ENCODE assay signal across 22 cellular contexts in the genomic region with DNA sequence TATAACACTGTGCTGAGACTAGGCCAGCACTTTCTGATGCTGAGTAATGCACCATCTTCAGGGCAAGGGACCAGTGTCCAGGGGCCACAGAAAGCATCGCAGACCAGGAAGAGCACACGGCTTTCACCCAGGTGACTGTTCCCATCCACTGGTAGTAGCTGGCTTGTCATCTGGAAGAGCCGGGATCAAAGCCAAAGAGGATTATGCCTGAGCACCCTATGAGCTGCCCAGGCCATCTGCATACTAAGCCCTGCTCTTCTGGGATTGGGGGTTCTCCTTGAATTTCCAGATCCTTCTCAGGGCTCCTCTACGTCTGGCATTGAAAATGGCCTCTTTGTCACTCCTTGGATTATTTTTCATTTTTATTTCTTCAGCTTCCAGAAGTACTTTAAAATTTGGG.
"Had no signal": no experiment of that assay in that cellular context is flagged by ENCODE, and none has a peak within 500 bp of the region (broad histone marks: within the 10 kb centered on the region; RNA-seq: fewer than 3 reads in every experiment).

No MANE protein-coding gene starts in this region.

- H3K27ac ChIP-seq: dorsolateral prefrontal cortex, left lung, neural progenitor cell, parathyroid adenoma, right lobe of liver, thoracic aorta, tibial nerve, upper lobe of left lung had no signal

- H3K4me3 ChIP-seq: dorsolateral prefrontal cortex, left lung, mucosa of descending colon, neural progenitor cell, right lobe of liver, thoracic aorta, tibial nerve, upper lobe of left lung had no signal

- H3K9me3 Mint-ChIP-seq: stimulated activated naive B cell treated with anti-CD40 and anti-IgM and Interleukin-4, amounts not matched to agents 10 μg/mL and 1 μg/mL and 100 μg/mL, for 72 hours; stimulated activated naive CD8-positive, alpha-beta T cell treated with anti-CD3 and anti-CD28 coated beads, Interleukin-15, Interleukin-2, amounts not matched to agents 100 ng/mL and 50 ng/mL, for 24 hours had no signal

- H3K9me3 ChIP-seq: left lung, mucosa of descending colon, right lobe of liver, thoracic aorta, tibial nerve, upper lobe of left lung had no signal

- H3K27me3 ChIP-seq: dorsolateral prefrontal cortex, left lung, neural progenitor cell, right lobe of liver, tibial nerve, upper lobe of left lung had no signal

- DNase-seq: dorsolateral prefrontal cortex; effector CD4-positive, alpha-beta T cell; hypothalamus; left cardiac atrium; left lung; mesenchymal stem cell; mucosa of descending colon; naive thymus-derived CD4-positive, alpha-beta T cell; right lobe of liver; small intestine; stimulated activated CD4-positive, alpha-beta T cell treated with anti-CD3 and anti-CD28 coated beads, Interleukin-15, amount 100 ng/mL, for 24 hours; stimulated activated CD4-positive, alpha-beta T cell treated with anti-CD3 and anti-CD28 coated beads, Interleukin-2, amount 100 ng/mL, for 48 hours; stimulated activated naive B cell treated with anti-CD40 and anti-IgM and Interleukin-4, amounts not matched to agents 10 μg/mL and 1 μg/mL and 100 μg/mL, for 72 hours; upper lobe of left lung had no signal

- ATAC-seq: left cardiac atrium; left lung; mucosa of descending colon; naive thymus-derived CD4-positive, alpha-beta T cell; right lobe of liver; stimulated activated naive B cell treated with anti-CD40 and anti-IgM and Interleukin-4, amounts not matched to agents 10 μg/mL and 1 μg/mL and 100 μg/mL, for 72 hours had no signal

- H3K4me3 Mint-ChIP-seq: mesothelial cell of epicardium; naive thymus-derived CD4-positive, alpha-beta T cell; nephron; neural progenitor cell; stimulated activated naive B cell treated with anti-CD40 and anti-IgM and Interleukin-4, amounts not matched to agents 10 μg/mL and 1 μg/mL and 100 μg/mL, for 72 hours; stimulated activated naive CD8-positive, alpha-beta T cell treated with anti-CD3 and anti-CD28 coated beads, Interleukin-15, Interleukin-2, amounts not matched to agents 100 ng/mL and 50 ng/mL, for 24 hours had no signal

- H3K27ac Mint-ChIP-seq: mesothelial cell of epicardium; naive thymus-derived CD4-positive, alpha-beta T cell; nephron; neural progenitor cell; progenitor cell of endocrine pancreas; stimulated activated naive B cell treated with anti-CD40 and anti-IgM and Interleukin-4, amounts not matched to agents 10 μg/mL and 1 μg/mL and 100 μg/mL, for 72 hours; stimulated activated naive CD8-positive, alpha-beta T cell treated with anti-CD3 and anti-CD28 coated beads, Interleukin-15, Interleukin-2, amounts not matched to agents 100 ng/mL and 50 ng/mL, for 24 hours had no signal

- H3K36me3 Mint-ChIP-seq: naive thymus-derived CD4-positive, alpha-beta T cell; neural progenitor cell; stimulated activated naive B cell treated with anti-CD40 and anti-IgM and Interleukin-4, amounts not matched to agents 10 μg/mL and 1 μg/mL and 100 μg/mL, for 72 hours had no signal

- H3K4me1 Mint-ChIP-seq: stimulated activated naive B cell treated with anti-CD40 and anti-IgM and Interleukin-4, amounts not matched to agents 10 μg/mL and 1 μg/mL and 100 μg/mL, for 72 hours had no signal

- H3K36me3 ChIP-seq: left lung, neural progenitor cell, right lobe of liver, thoracic aorta, tibial nerve, upper lobe of left lung had no signal
